1 cellular context compared by ENCODE assay signal in genomic region chr13:19781526-19781925, GRCh38.
TF ChIP-seq lines count a peak whose summit lies in the region.

No MANE protein-coding gene starts in this region.

TF ChIP-seq in WTC11, 78 proteins besides CTCF, POLR2A, EP300 and RAD21 (continued from another document):
- no peak for TF ChIP-seq ZNF396 (CRISPR knock-in tag; IDR thresholded peaks at IDR 0.05; ENCODE audit: borderline replicate concordance)
TF ChIP-seq in WTC11: peak in this region for 1.
